In genomic region chr5:107670927-107671741, GRCh38 we compare ENCODE assay signal across 8 cellular contexts. TPM values are rescaled to one million over a fixed set of nuclear protein-coding genes. Genes with fewer than 3 reads are reported as not detected.
A peak's percentile ranks its signal among the peaks of the same experiment; 100 is the strongest.
DNase-seq lines count a peak whose midpoint lies in the region; ATAC-seq lines count a peak whose summit lies in the region.

TSS of gene EFNA5 (minus strand) at chr5:107670937.

- CTCF ChIA-PET in activated CD4-positive, alpha-beta memory T cell treated with anti-CD3 and anti-CD28 coated beads for 36 hours (lab: Charles Lee), result no interaction called here

- intact Hi-C loops in activated CD4-positive, alpha-beta memory T cell treated with anti-CD3 and anti-CD28 coated beads for 36 hours (cut with micrococcal nuclease), result loop anchor here (5.0 to 10.0 kb wide), 4 partner anchors 184 to 676 kb away; no protein-coding TSS in a partner anchor
- intact Hi-C loops in aorta (cut with DNase I), result loop anchor here (5.0 to 10.0 kb wide), 3 partner anchors 246 to 1556 kb away; no protein-coding TSS in a partner anchor

- H3K27ac Mint-ChIP-seq in activated CD4-positive, alpha-beta memory T cell treated with anti-CD3 and anti-CD28 coated beads for 36 hours, result no peak within 1 kb of the TSS
- peak within 1 kb of the TSS in 1 of 6 donors; percentile 49 for H3K27ac Mint-ChIP-seq in naive B cell

- H3K36me3 ChIP-seq in aorta (ENCODE audit: control insufficient read depth in 1 of 2, insufficient read depth in 2 of 2, low read length in 1 of 2), result no peaks in the 10 kb centered on the region

- ATAC-seq in naive B cell (ENCODE audit: low read depth in 2 of 2), result peak; percentile 21 to 29
- peak; percentile 44 for ATAC-seq in aorta (ENCODE audit: low FRiP score)

- peak within 1 kb of the TSS; percentile 52 to 85 for H3K4me3 ChIP-seq in aorta (ENCODE audit: low read length in 2 of 2)

- no peaks in the 10 kb centered on the region for H3K9me3 ChIP-seq in aorta (ENCODE audit: control insufficient read depth, low read length)

- DNase-seq in NCI-H2171 treated with DMSO at 0.1 percent for 48 hours (lab: John Stamatoyannopoulos, UW) (peak; percentile 59), NCI-H2171 (lab: John Stamatoyannopoulos, UW) (no peak), GOT3 (lab: John Stamatoyannopoulos, UW) (peak; percentile 29), NCI-H1694 (lab: John Stamatoyannopoulos, UW) (peak; percentile 26), fibroblast of gingiva (ENCODE audit: low read depth) (peak; percentile 52), naive B cell (peak; percentile 7), aorta (peak; percentile 53 to 83)
- DNase-seq in activated CD4-positive, alpha-beta memory T cell treated with anti-CD3 and anti-CD28 coated beads for 36 hours, result peak; percentile 38

- peaks cover 63% of the 10 kb centered on the region for H3K27me3 Mint-ChIP-seq in activated CD4-positive, alpha-beta memory T cell treated with anti-CD3 and anti-CD28 coated beads for 36 hours
- peaks cover 50 to 75% (median 74%) of the 10 kb centered on the region in 3 donors for H3K27me3 Mint-ChIP-seq in naive B cell

- peaks cover 29% of the 10 kb centered on the region for H3K4me1 Mint-ChIP-seq in activated CD4-positive, alpha-beta memory T cell treated with anti-CD3 and anti-CD28 coated beads for 36 hours (ENCODE audit: low read depth)
- peaks cover 21 to 43% (median 33%) of the 10 kb centered on the region in 3 donors for H3K4me1 Mint-ChIP-seq in naive B cell

- peak within 1 kb of the TSS in 1 of 2 donors; percentile 43 for H3K27ac ChIP-seq in aorta (ENCODE audit: low read depth in 1 of 2, low read length in 2 of 2)

- POLR2A ChIA-PET in activated CD4-positive, alpha-beta memory T cell treated with anti-CD3 and anti-CD28 coated beads for 36 hours (lab: Charles Lee), result no interaction called here

- H3K4me1 ChIP-seq in aorta (ENCODE audit: control insufficient read depth in 1 of 2, insufficient read depth in 2 of 2, low read length in 2 of 2), result no peaks in the 10 kb centered on the region

- 0 to 1% methylated on average over 50 to 84 of the region's 84 CpGs for WGBS in aorta, 2 donors

- H3K4me3 Mint-ChIP-seq in activated CD4-positive, alpha-beta memory T cell treated with anti-CD3 and anti-CD28 coated beads for 36 hours, result peak within 1 kb of the TSS; percentile 62
- H3K4me3 Mint-ChIP-seq in naive B cell, result peak within 1 kb of the TSS; percentile 73 to 91 (median 86)

- no peaks in the 10 kb centered on the region for H3K27me3 ChIP-seq in aorta (ENCODE audit: control insufficient read depth in 1 of 2, insufficient read depth in 2 of 2, low read length in 1 of 2)

- no peaks in the 10 kb centered on the region for H3K36me3 Mint-ChIP-seq in activated CD4-positive, alpha-beta memory T cell treated with anti-CD3 and anti-CD28 coated beads for 36 hours
- H3K36me3 Mint-ChIP-seq in naive B cell, result no peaks in the 10 kb centered on the region

- no peaks in the 10 kb centered on the region for H3K9me3 Mint-ChIP-seq in activated CD4-positive, alpha-beta memory T cell treated with anti-CD3 and anti-CD28 coated beads for 36 hours
- peaks cover 0 to 5% (median 0%) of the 10 kb centered on the region in 7 donors for H3K9me3 Mint-ChIP-seq in naive B cell

RNA-seq across cellular contexts. Expression of gene EFNA5, which starts in this region (rescaled TPM):
- not detected for total RNA-seq in activated CD4-positive, alpha-beta memory T cell treated with anti-CD3 and anti-CD28 coated beads for 36 hours
- polyA plus RNA-seq in naive B cell (ENCODE audit: low read depth in 6 of 6), result not detected
- total RNA-seq in aorta, result 10 to 100 TPM; 11.5 to 11.8 TPM
- 1 to 10 TPM; 4.2 to 5.0 TPM for polyA plus RNA-seq in aorta

Comparison
In these comparisons a context has a peak if more than half of its experiments do, and no peak if none do; other contexts are left out.
1. RNA of gene EFNA5 (total RNA-seq): 11.5 to 11.8 TPM in aorta; not detected in activated CD4-positive, alpha-beta memory T cell treated with anti-CD3 and anti-CD28 coated beads for 36 hours; every median in the first group is over 10 times any median in the second.
2. RNA of gene EFNA5 (polyA plus RNA-seq): 4.2 to 5.0 TPM in aorta; not detected in naive B cell; every median in the first group is over 4 times any median in the second.
3. Peak in DNase-seq in activated CD4-positive, alpha-beta memory T cell treated with anti-CD3 and anti-CD28 coated beads for 36 hours; RNA of the gene not detected or under 1 TPM.
4. Peak in DNase-seq and ATAC-seq in naive B cell; RNA of the gene not detected or under 1 TPM.